Comparison of ENCODE assay signal across 1 cellular context in genomic region chr7:150377116-150377979, GRCh38.
TF ChIP-seq lines count a peak whose summit lies in the region.

No MANE protein-coding gene starts in this region.

TF ChIP-seq in HCT116, 20 proteins besides CTCF, POLR2A, EP300 and RAD21 (continued from another document):
- no peak for TF ChIP-seq ZBTB33 (IDR thresholded peaks at IDR 0.05; ENCODE audit: extremely low read depth, insufficient replicate concordance, low read length)
- TF ChIP-seq EZH2 (IDR thresholded peaks at IDR 0.05) = no peak
- no peak for TF ChIP-seq EGR1 (IDR thresholded peaks at IDR 0.05; ENCODE audit: low read depth)
- no peak for TF ChIP-seq YY1 (IDR thresholded peaks at IDR 0.05; ENCODE audit: extremely low read depth, insufficient replicate concordance, low read depth, low read length)
- TF ChIP-seq CEBPB (IDR thresholded peaks at IDR 0.05; ENCODE audit: low read depth) = no peak
- TF ChIP-seq ATF3 (IDR thresholded peaks at IDR 0.05) = no peak
- no peak for TF ChIP-seq ELF1 (IDR thresholded peaks at IDR 0.05; ENCODE audit: borderline replicate concordance, low read depth)
- no peak for TF ChIP-seq EZH2phosphoT487 (IDR thresholded peaks at IDR 0.05; ENCODE audit: borderline replicate concordance)
